Comparison of ENCODE assay signal across 8 cellular contexts in genomic region chr7:83271212-83272099, GRCh38.
DNase-seq lines count a peak whose midpoint lies in the region; ATAC-seq, FAIRE-seq and TF ChIP-seq lines count a peak whose summit lies in the region.

No MANE protein-coding gene starts in this region.

- no peak overlapping the region for H3K4me3 Mint-ChIP-seq in T-helper 2 cell treated with Interferon-gamma antibody and Interleukin-4, amounts not matched to agents 5 μg/mL and 100 μg/mL, for 36 hours
- H3K4me3 Mint-ChIP-seq in stimulated activated effector memory CD8-positive, alpha-beta T cell treated with anti-CD3 and anti-CD28 coated beads, Interleukin-12 subunit alpha, Interleukin-12 subunit beta, amount 100 ng/mL, for 72 hours: no peak overlapping the region

- H3K27ac Mint-ChIP-seq in T-helper 2 cell treated with Interferon-gamma antibody and Interleukin-4, amounts not matched to agents 5 μg/mL and 100 μg/mL, for 36 hours: no peak overlapping the region
- no peak overlapping the region for H3K27ac Mint-ChIP-seq in stimulated activated effector memory CD8-positive, alpha-beta T cell treated with anti-CD3 and anti-CD28 coated beads, Interleukin-12 subunit alpha, Interleukin-12 subunit beta, amount 100 ng/mL, for 72 hours

- H3K4me1 Mint-ChIP-seq in T-helper 2 cell treated with Interferon-gamma antibody and Interleukin-4, amounts not matched to agents 5 μg/mL and 100 μg/mL, for 36 hours (ENCODE audit: low read depth): no peaks in the 10 kb centered on the region
- H3K4me1 Mint-ChIP-seq in stimulated activated effector memory CD8-positive, alpha-beta T cell treated with anti-CD3 and anti-CD28 coated beads, Interleukin-12 subunit alpha, Interleukin-12 subunit beta, amount 100 ng/mL, for 72 hours: no peaks in the 10 kb centered on the region

- no peak for ATAC-seq in stimulated activated effector memory CD8-positive, alpha-beta T cell treated with anti-CD3 and anti-CD28 coated beads, Interleukin-12 subunit alpha, Interleukin-12 subunit beta, amount 100 ng/mL, for 72 hours

- H3K36me3 Mint-ChIP-seq in T-helper 2 cell treated with Interferon-gamma antibody and Interleukin-4, amounts not matched to agents 5 μg/mL and 100 μg/mL, for 36 hours (ENCODE audit: low read depth): no peaks in the 10 kb centered on the region
- no peaks in the 10 kb centered on the region for H3K36me3 Mint-ChIP-seq in stimulated activated effector memory CD8-positive, alpha-beta T cell treated with anti-CD3 and anti-CD28 coated beads, Interleukin-12 subunit alpha, Interleukin-12 subunit beta, amount 100 ng/mL, for 72 hours

- peak; percentile 91 for FAIRE-seq in D721Med (lab: Jason Lieb, UNC)

- peak; percentile 90 for TF ChIP-seq CTCF in D721Med (IDR thresholded peaks at IDR 0.05; ENCODE audit: insufficient read depth, missing control alignments)

- no peaks in the 10 kb centered on the region for H3K27me3 Mint-ChIP-seq in T-helper 2 cell treated with Interferon-gamma antibody and Interleukin-4, amounts not matched to agents 5 μg/mL and 100 μg/mL, for 36 hours (ENCODE audit: low read depth)

- DNase-seq in D721Med (ENCODE audit: insufficient read length, low spot score): no peak
- DNase-seq in LHCN-M2 (ENCODE audit: low read depth): peak; percentile 35
- peak; percentile 30 for DNase-seq in RPMI8226
- peak; percentile 36 for DNase-seq in glomerular visceral epithelial cell (ENCODE audit: extremely low spot score)
- no peak for DNase-seq in T-helper 2 cell treated with Interferon-gamma antibody and Interleukin-4, amounts not matched to agents 5 μg/mL and 100 μg/mL, for 36 hours (ENCODE audit: low spot score)
- no peak for DNase-seq in cortex of kidney (lab: John Stamatoyannopoulos, UW)
- no peak for DNase-seq in activated CD4-positive, alpha-beta T cell treated with anti-CD3 and anti-CD28 coated beads for 48 hours
- no peak for DNase-seq in stimulated activated effector memory CD8-positive, alpha-beta T cell treated with anti-CD3 and anti-CD28 coated beads, Interleukin-12 subunit alpha, Interleukin-12 subunit beta, amount 100 ng/mL, for 72 hours (ENCODE audit: low spot score in 2 of 2)

- H3K9me3 Mint-ChIP-seq in T-helper 2 cell treated with Interferon-gamma antibody and Interleukin-4, amounts not matched to agents 5 μg/mL and 100 μg/mL, for 36 hours: no peaks in the 10 kb centered on the region
- H3K9me3 Mint-ChIP-seq in stimulated activated effector memory CD8-positive, alpha-beta T cell treated with anti-CD3 and anti-CD28 coated beads, Interleukin-12 subunit alpha, Interleukin-12 subunit beta, amount 100 ng/mL, for 72 hours: peaks cover 17% of the 10 kb centered on the region

Comparison
In these comparisons a context has a peak if more than half of its experiments do, and no peak if none do; other contexts are left out.
1. DNase-seq: peak in LHCN-M2 (single experiment), RPMI8226 (single experiment) and glomerular visceral epithelial cell (single experiment); none in D721Med (single experiment), T-helper 2 cell treated with Interferon-gamma antibody and Interleukin-4, amounts not matched to agents 5 μg/mL and 100 μg/mL, for 36 hours (single experiment), cortex of kidney (single experiment), activated CD4-positive, alpha-beta T cell treated with anti-CD3 and anti-CD28 coated beads for 48 hours (single experiment) and stimulated activated effector memory CD8-positive, alpha-beta T cell treated with anti-CD3 and anti-CD28 coated beads, Interleukin-12 subunit alpha, Interleukin-12 subunit beta, amount 100 ng/mL, for 72 hours (0 of 2).